ENCODE assay signal across 1 cellular context in the genomic region with DNA sequence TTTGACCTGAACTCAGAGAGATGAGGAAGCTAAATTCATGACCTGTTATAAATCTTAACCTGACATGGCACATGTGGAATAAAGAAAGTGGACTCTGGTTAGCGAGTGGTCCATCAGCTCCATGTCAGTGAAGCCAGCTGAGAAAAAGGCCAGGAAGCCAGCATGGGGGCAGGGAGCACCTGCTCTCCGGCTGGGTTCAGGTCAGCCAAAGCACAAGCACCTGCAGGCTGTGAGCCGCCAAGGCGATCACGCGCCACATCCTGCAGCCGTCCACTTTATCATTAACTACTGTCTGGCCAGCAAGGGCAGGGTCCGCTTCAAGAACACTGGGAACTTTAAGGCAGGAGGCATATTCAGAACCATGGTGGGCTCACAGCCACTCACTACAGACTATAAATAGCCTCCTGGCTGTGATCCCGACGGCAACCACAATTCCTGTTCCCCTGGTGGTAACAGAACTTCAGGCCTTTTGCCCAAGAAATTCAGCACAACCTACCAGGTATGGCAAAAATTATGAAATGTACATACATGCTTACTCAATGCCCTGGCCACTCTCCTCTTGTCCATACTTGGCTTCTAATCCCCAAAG.
TF ChIP-seq lines count a peak whose summit lies in the region.

No MANE protein-coding gene starts in this region.

TF ChIP-seq in HCT116, 20 proteins besides CTCF, POLR2A, EP300 and RAD21 (continued from another document):
- TF ChIP-seq, protein P1, sequence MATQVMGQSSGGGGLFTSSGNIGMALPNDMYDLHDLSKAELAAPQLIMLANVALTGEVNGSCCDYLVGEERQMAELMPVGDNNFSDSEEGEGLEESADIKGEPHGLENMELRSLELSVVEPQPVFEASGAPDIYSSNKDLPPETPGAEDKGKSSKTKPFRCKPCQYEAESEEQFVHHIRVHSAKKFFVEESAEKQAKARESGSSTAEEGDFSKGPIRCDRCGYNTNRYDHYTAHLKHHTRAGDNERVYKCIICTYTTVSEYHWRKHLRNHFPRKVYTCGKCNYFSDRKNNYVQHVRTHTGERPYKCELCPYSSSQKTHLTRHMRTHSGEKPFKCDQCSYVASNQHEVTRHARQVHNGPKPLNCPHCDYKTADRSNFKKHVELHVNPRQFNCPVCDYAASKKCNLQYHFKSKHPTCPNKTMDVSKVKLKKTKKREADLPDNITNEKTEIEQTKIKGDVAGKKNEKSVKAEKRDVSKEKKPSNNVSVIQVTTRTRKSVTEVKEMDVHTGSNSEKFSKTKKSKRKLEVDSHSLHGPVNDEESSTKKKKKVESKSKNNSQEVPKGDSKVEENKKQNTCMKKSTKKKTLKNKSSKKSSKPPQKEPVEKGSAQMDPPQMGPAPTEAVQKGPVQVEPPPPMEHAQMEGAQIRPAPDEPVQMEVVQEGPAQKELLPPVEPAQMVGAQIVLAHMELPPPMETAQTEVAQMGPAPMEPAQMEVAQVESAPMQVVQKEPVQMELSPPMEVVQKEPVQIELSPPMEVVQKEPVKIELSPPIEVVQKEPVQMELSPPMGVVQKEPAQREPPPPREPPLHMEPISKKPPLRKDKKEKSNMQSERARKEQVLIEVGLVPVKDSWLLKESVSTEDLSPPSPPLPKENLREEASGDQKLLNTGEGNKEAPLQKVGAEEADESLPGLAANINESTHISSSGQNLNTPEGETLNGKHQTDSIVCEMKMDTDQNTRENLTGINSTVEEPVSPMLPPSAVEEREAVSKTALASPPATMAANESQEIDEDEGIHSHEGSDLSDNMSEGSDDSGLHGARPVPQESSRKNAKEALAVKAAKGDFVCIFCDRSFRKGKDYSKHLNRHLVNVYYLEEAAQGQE (IDR thresholded peaks at IDR 0.05; ENCODE audit: low read depth): no peak
- no peak for TF ChIP-seq SIN3A (IDR thresholded peaks at IDR 0.05; ENCODE audit: low read depth)
- TF ChIP-seq CEBPB (IDR thresholded peaks at IDR 0.05; ENCODE audit: low read depth): no peak
- no peak for TF ChIP-seq YY1 (IDR thresholded peaks at IDR 0.05; ENCODE audit: extremely low read depth, insufficient replicate concordance, low read depth, low read length)
- TF ChIP-seq, protein P2, sequence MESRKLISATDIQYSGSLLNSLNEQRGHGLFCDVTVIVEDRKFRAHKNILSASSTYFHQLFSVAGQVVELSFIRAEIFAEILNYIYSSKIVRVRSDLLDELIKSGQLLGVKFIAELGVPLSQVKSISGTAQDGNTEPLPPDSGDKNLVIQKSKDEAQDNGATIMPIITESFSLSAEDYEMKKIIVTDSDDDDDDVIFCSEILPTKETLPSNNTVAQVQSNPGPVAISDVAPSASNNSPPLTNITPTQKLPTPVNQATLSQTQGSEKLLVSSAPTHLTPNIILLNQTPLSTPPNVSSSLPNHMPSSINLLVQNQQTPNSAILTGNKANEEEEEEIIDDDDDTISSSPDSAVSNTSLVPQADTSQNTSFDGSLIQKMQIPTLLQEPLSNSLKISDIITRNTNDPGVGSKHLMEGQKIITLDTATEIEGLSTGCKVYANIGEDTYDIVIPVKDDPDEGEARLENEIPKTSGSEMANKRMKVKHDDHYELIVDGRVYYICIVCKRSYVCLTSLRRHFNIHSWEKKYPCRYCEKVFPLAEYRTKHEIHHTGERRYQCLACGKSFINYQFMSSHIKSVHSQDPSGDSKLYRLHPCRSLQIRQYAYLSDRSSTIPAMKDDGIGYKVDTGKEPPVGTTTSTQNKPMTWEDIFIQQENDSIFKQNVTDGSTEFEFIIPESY (IDR thresholded peaks at IDR 0.05; ENCODE audit: extremely low read depth, insufficient replicate concordance, low read length): no peak
- no peak for TF ChIP-seq TCF7L2 (IDR thresholded peaks at IDR 0.05; ENCODE audit: borderline replicate concordance, extremely low read depth, insufficient read depth, insufficient read length)
- TF ChIP-seq EGR1 (IDR thresholded peaks at IDR 0.05; ENCODE audit: low read depth): no peak
- no peak for TF ChIP-seq FOSL1 (IDR thresholded peaks at IDR 0.05; ENCODE audit: low read depth)
